In genomic region chr4:177123811-177124210, GRCh38 we compare ENCODE assay signal across 19 cellular contexts.
DNase-seq lines count a peak whose midpoint lies in the region; ATAC-seq, FAIRE-seq and TF ChIP-seq lines count a peak whose summit lies in the region.
"Had no signal": no experiment of that assay in that cellular context is flagged by ENCODE, and none has a peak within 500 bp of the region (broad histone marks: within the 10 kb centered on the region; RNA-seq: fewer than 3 reads in every experiment).

No MANE protein-coding gene starts in this region.

- POLR2A ChIA-PET in HepG2 (lab: Yijun Ruan, JAX): no interaction called here

- H2AFZ ChIP-seq in mammary epithelial cell (ENCODE audit: low read depth, low read length): peak overlapping the region; percentile 98
- no peak overlapping the region for H2AFZ ChIP-seq in HepG2 (ENCODE audit: low read length)

- no peaks in the 10 kb centered on the region for H4K20me1 ChIP-seq in mammary epithelial cell (ENCODE audit: insufficient read depth, low read length)
- H4K20me1 ChIP-seq in HepG2 (ENCODE audit: insufficient read depth, low read length): no peaks in the 10 kb centered on the region

- intact Hi-C loops in mammary epithelial cell (cut with micrococcal nuclease) (loop anchor here (5.0 kb wide), 1 partner anchor 213 kb away; no protein-coding TSS in a partner anchor), breast epithelium (cut with DNase I; ENCODE audit: low total_unique reads) (no loop called here), HepG2 (cut with micrococcal nuclease; ENCODE audit: unreplicated experiment) (no loop called here)

- BruUV-seq in mammary epithelial cell (replicated peaks; lab: Mats Ljungman, UMichigan) (no TSS peak), HepG2 (replicated peaks; lab: Mats Ljungman, UMichigan) (no TSS peak)

- no peak overlapping the region for H3K9ac ChIP-seq in mammary epithelial cell (ENCODE audit: insufficient read depth, low read length)
- no peak overlapping the region for H3K9ac ChIP-seq in HepG2 (ENCODE audit: insufficient read depth, low read depth, low read length)

- H3K4me1 ChIP-seq in mammary epithelial cell (ENCODE audit: insufficient read depth, low read length) (peaks cover 34% of the 10 kb centered on the region), breast epithelium (no peaks in the 10 kb centered on the region), foreskin keratinocyte (peaks cover 53% of the 10 kb centered on the region), HepG2 (ENCODE audit: insufficient read depth, low read length) (no peaks in the 10 kb centered on the region), small intestine (ENCODE audit: control insufficient read depth in 2 of 2, insufficient read depth in 1 of 2, low read depth in 1 of 2, low read length in 1 of 2) (no peaks in the 10 kb centered on the region)
- H3K4me1 ChIP-seq: HAP-1 had no signal

- H3K36me3 ChIP-seq in mammary epithelial cell (ENCODE audit: insufficient read depth, low read length) (no peaks in the 10 kb centered on the region), breast epithelium (no peaks in the 10 kb centered on the region), bronchial epithelial cell (ENCODE audit: control insufficient read depth, insufficient read depth, low read length) (no peaks in the 10 kb centered on the region), HepG2 (replicated peaks in 1 of 2; ENCODE audit: control insufficient read depth in 1 of 2, insufficient read depth in 2 of 2, low read length in 2 of 2) (no peaks in the 10 kb centered on the region), small intestine (ENCODE audit: control insufficient read depth in 2 of 2, insufficient read depth in 2 of 2, low read length in 2 of 2) (no peaks in the 10 kb centered on the region)
- H3K36me3 ChIP-seq: HAP-1 had no signal

- H3K4me2 ChIP-seq in mammary epithelial cell (ENCODE audit: insufficient read depth, low read depth, low read length) (peak overlapping the region; percentile 67), HepG2 (ENCODE audit: low read depth, low read length) (no peak overlapping the region)

- H3K9me3 ChIP-seq in mammary epithelial cell (replicated peaks; ENCODE audit: insufficient read depth, low read length) (no peaks in the 10 kb centered on the region), breast epithelium (peaks cover 0 to 8% of the 10 kb centered on the region in 2 donors), HepG2 (ENCODE audit: low read length) (0 out of 2 replicates have a peak, but pooled peaks cover 7% of the 10 kb centered on the region), small intestine (ENCODE audit: control insufficient read depth, low read depth) (no peaks in the 10 kb centered on the region)
- H3K9me3 ChIP-seq: HAP-1 had no signal

- CTCF ChIA-PET in mammary epithelial cell (lab: Charles Lee; ENCODE audit: low non-redundant PET) (no interaction called here), HepG2 (lab: Yijun Ruan, JAX; ENCODE audit: low intra/inter-chr PET ratio, low total read pairs) (no interaction called here)

- H3K4me3 ChIP-seq in mammary epithelial cell (replicated peaks in 1 of 3; ENCODE audit: insufficient read depth in 1 of 3, low read depth in 2 of 3, low read length in 3 of 3) (no peak overlapping the region), breast epithelium (no peak overlapping the region), bronchial epithelial cell (ENCODE audit: low read depth, low read length) (no peak overlapping the region), HepG2 (replicated peaks in 1 of 3; ENCODE audit: insufficient read depth in 1 of 3, low read depth in 2 of 3, low read length in 3 of 3) (no peak overlapping the region), small intestine (ENCODE audit: low read depth in 1 of 2, low read length in 2 of 2) (no peak overlapping the region), foreskin fibroblast (ENCODE audit: low read depth in 1 of 2, low read length in 2 of 2) (no peak overlapping the region)
- H3K4me3 ChIP-seq: HAP-1 had no signal

- no peak for FAIRE-seq in bronchial epithelial cell (lab: Jason Lieb, UNC)
- no peak for FAIRE-seq in HepG2 (lab: Jason Lieb, UNC)
- no peak for FAIRE-seq in small intestine (lab: Jason Lieb, UNC)
- FAIRE-seq: D721Med, GM12891, H1 had no signal

- no peak for TF ChIP-seq RAD21 in HepG2 (CRISPR knock-in tag; IDR thresholded peaks at IDR 0.05)

- in situ Hi-C loops in mammary epithelial cell (cut with MboI; ENCODE audit: low sequenced_read_pairs in 2 of 2): loop anchor here in 1 of 2 donors (25.0 kb wide), 1 partner anchor 213 kb away; no protein-coding TSS in a partner anchor
- in situ Hi-C loops in HepG2 (cut with HindIII; ENCODE audit: extremely low pct_ligation_motif_present, low pct_unique_long_range_greater_than_20kb): no loop called here

- peak; percentile 26 for ATAC-seq in foreskin keratinocyte
- ATAC-seq in HepG2: no peak

- dilution Hi-C loops in mammary epithelial cell (cut with HindIII; ENCODE audit: low sequenced_read_pairs): no loop called here

- DNase-seq in mammary epithelial cell (no peak), breast epithelium (ENCODE audit: low spot score in 2 of 2) (no peak), bronchial epithelial cell (ENCODE audit: low read depth) (peak; percentile 82), foreskin keratinocyte (peak in 1 of 2 donors; percentile 66), HT-29 (ENCODE audit: low spot score) (no peak), HepG2 (ENCODE audit: low spot score) (no peak), small intestine (no peak), foreskin fibroblast (no peak)
- DNase-seq: 8988T; ACHN; C1 segment of cervical spinal cord; CD4-positive, alpha-beta T cell; DMS153; DMS79 treated with DMSO at 0.1 percent for 48 hours; EL had no signal

- H3K79me2 ChIP-seq in mammary epithelial cell (ENCODE audit: insufficient read depth, low read length) (no peaks in the 10 kb centered on the region), HepG2 (ENCODE audit: insufficient read depth, low read length) (no peaks in the 10 kb centered on the region)

- TF ChIP-seq POLR2A in breast epithelium (IDR thresholded peaks at IDR 0.05): no peak
- TF ChIP-seq POLR2A in HepG2 (IDR thresholded peaks at IDR 0.05; ENCODE audit: insufficient read depth in 1 of 2, low read depth in 2 of 2, low read length in 2 of 2): no peak

- peak overlapping the region; percentile 37 for H3K27ac ChIP-seq in mammary epithelial cell (ENCODE audit: insufficient read depth, low read depth, low read length)
- H3K27ac ChIP-seq in breast epithelium: peak overlapping the region in 1 of 2 donors; percentile 30
- peak overlapping the region; percentile 31 for H3K27ac ChIP-seq in foreskin keratinocyte
- no peak overlapping the region for H3K27ac ChIP-seq in HepG2 (ENCODE audit: extremely low read length, insufficient read depth, low read length)
- H3K27ac ChIP-seq in small intestine (ENCODE audit: low read depth in 1 of 2, low read length in 1 of 2): no peak overlapping the region

- no peak for TF ChIP-seq EP300 in HepG2 (IDR thresholded peaks at IDR 0.05; ENCODE audit: low read depth in 2 of 2, low read length in 2 of 2)
- no peak for TF ChIP-seq EP300 in HepG2 (CRISPR knock-in tag; IDR thresholded peaks at IDR 0.05; ENCODE audit: borderline replicate concordance)

- TF ChIP-seq CTCF in mammary epithelial cell (conservative IDR thresholded peaks at IDR 0.05 in 1 of 2, IDR thresholded peaks at IDR 0.05 in 1 of 2; ENCODE audit: extremely low read depth in 1 of 2, insufficient read depth in 1 of 2, low read depth in 1 of 2, low read length in 2 of 2) (no peak), breast epithelium (IDR thresholded peaks at IDR 0.05) (no peak), bronchial epithelial cell (IDR thresholded peaks at IDR 0.05; ENCODE audit: insufficient read depth, low read length, severe bottlenecking) (no peak), foreskin keratinocyte (conservative IDR thresholded peaks at IDR 0.05) (no peak), HepG2 (CRISPR knock-in tag; IDR thresholded peaks at IDR 0.05) (no peak), foreskin fibroblast (IDR thresholded peaks at IDR 0.05; ENCODE audit: low read depth, low read length) (no peak)

- H3K27me3 ChIP-seq in mammary epithelial cell (ENCODE audit: insufficient read depth, low read length) (no peaks in the 10 kb centered on the region), breast epithelium (no peaks in the 10 kb centered on the region), bronchial epithelial cell (ENCODE audit: control insufficient read depth, insufficient read depth, low read length) (no peaks in the 10 kb centered on the region), foreskin keratinocyte (no peaks in the 10 kb centered on the region), HepG2 (ENCODE audit: control insufficient read depth in 1 of 2, insufficient read depth in 2 of 2, low read length in 2 of 2) (no peaks in the 10 kb centered on the region), small intestine (ENCODE audit: control insufficient read depth in 2 of 2, insufficient read depth in 2 of 2, low read length in 2 of 2) (no peaks in the 10 kb centered on the region)

- 23% methylated on average over 2 of the region's 2 CpGs for WGBS in mammary epithelial cell (ENCODE audit: low coverage, missing lambda C conversion rate)
- WGBS in HepG2 (ENCODE audit: low lambda C conversion rate): 2% methylated on average over 2 of the region's 2 CpGs
- 58 to 67% (median 65%) methylated on average over 2 of the region's 2 CpGs for WGBS in small intestine, 3 donors

TF ChIP-seq in HepG2, 621 proteins besides CTCF, POLR2A, EP300 and RAD21 (continues in another document):
- TF ChIP-seq MAZ (IDR thresholded peaks at IDR 0.05; ENCODE audit: borderline replicate concordance, low read depth, low read length): no peak
- no peak for TF ChIP-seq MAZ (CRISPR knock-in tag; IDR thresholded peaks at IDR 0.05; ENCODE audit: low read depth)
- TF ChIP-seq ELF1 (CRISPR knock-in tag; IDR thresholded peaks at IDR 0.05): no peak
- no peak for TF ChIP-seq ZNF530 (CRISPR knock-in tag; IDR thresholded peaks at IDR 0.05; ENCODE audit: low read depth)
- TF ChIP-seq ZNF253 (CRISPR knock-in tag; IDR thresholded peaks at IDR 0.05; ENCODE audit: borderline replicate concordance): no peak
- no peak for TF ChIP-seq SNAPC5 (CRISPR knock-in tag; IDR thresholded peaks at IDR 0.05; ENCODE audit: borderline replicate concordance)
- TF ChIP-seq MTA1 (CRISPR knock-in tag; IDR thresholded peaks at IDR 0.05; ENCODE audit: borderline replicate concordance): no peak
- no peak for TF ChIP-seq ZNF296 (CRISPR knock-in tag; conservative IDR thresholded peaks at IDR 0.05)
- no peak for TF ChIP-seq U2AF2 (IDR thresholded peaks at IDR 0.05; ENCODE audit: low read depth, low read length)
- no peak for TF ChIP-seq KDM4B (CRISPR knock-in tag; IDR thresholded peaks at IDR 0.05)
- TF ChIP-seq RBAK (CRISPR knock-in tag; IDR thresholded peaks at IDR 0.05): no peak
- TF ChIP-seq CBX1 (IDR thresholded peaks at IDR 0.05; ENCODE audit: low read depth): no peak

Comparison
In these comparisons a context has a peak if more than half of its experiments do, and no peak if none do; other contexts are left out.
1. H3K27ac ChIP-seq: peak in mammary epithelial cell (single experiment) and foreskin keratinocyte (single experiment); none in HepG2 (single experiment) and small intestine (0 of 2).